8 cellular contexts compared by ENCODE assay signal in the genomic region with DNA sequence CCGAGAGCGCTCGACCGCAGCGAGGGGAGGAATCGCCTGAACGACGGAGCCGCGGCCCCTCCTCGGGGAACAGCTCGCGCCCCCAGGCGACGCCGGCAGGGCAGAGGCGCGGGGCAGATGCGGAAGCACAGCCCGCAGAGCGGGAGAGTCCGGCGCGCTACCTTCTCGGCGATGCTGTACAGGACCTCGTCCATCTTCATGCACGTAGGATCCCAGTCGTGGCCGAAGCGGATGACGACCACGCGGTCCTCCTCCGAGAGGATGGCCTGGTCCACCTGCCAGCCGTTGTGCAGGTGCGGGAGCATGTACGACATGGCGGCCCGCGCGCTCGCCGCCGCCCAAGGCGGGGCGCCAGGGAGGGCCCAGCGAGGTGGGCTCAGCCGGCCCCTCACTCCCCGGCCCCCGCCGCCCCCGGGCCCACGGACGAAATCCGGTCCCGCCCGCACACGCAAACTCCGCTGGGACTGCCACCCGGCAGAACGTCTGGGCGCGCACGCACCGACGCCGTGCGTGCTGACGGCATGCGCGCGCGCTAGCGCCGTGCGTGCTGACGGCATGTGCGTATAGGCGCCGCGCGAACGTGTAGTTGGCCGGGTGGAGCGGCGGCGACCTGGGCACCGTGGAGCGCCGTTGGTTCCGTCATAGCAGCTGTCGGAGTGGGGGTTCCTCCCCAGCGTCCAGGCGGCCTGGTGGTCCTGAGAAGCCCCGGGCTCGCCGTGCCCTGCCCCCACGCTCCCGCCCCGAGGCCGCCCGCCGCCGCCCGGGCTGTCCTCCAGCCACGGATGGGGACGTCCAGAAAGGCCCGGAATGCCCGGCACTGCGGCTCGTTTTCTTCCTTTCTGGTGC. TPM values are rescaled to one million over a fixed set of nuclear protein-coding genes. Genes with fewer than 3 reads are reported as not detected.
DNase-seq lines count a peak whose midpoint lies in the region; ATAC-seq, FAIRE-seq and TF ChIP-seq lines count a peak whose summit lies in the region.

A gene with protein sequence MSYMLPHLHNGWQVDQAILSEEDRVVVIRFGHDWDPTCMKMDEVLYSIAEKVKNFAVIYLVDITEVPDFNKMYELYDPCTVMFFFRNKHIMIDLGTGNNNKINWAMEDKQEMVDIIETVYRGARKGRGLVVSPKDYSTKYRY (minus strand): TSS at position 485 of the 846 bp plus-strand sequence. CDS start 171 bp downstream, at position 314.

- H3K4me3 Mint-ChIP-seq in IgD-negative memory B cell, result peak within 1 kb of the TSS; percentile 81 to 95 (median 92)
- peak within 1 kb of the TSS; percentile 94 to 95 for H3K4me3 Mint-ChIP-seq in activated T-cell treated with anti-CD3 and anti-CD28 coated beads, Interleukin-2, amount 50 U/mL, for 72 hours
- H3K4me3 Mint-ChIP-seq in naive B cell, result peak within 1 kb of the TSS; percentile 89 to 96 (median 92)
- peak within 1 kb of the TSS; percentile 92 for H3K4me3 Mint-ChIP-seq in stimulated activated memory B cell treated with anti-CD40 and anti-IgM and Interleukin-4, amounts not matched to agents 10 μg/mL and 1 μg/mL and 100 μg/mL, for 72 hours

- no peaks in the 10 kb centered on the region for H3K9me3 ChIP-seq in esophagus squamous epithelium

- H3K36me3 Mint-ChIP-seq in IgD-negative memory B cell, result peaks cover 1% of the 10 kb centered on the region
- peaks cover 8% of the 10 kb centered on the region in 2 donors for H3K36me3 Mint-ChIP-seq in activated T-cell treated with anti-CD3 and anti-CD28 coated beads, Interleukin-2, amount 50 U/mL, for 72 hours (ENCODE audit: insufficient read depth in 2 of 2)
- H3K36me3 Mint-ChIP-seq in naive B cell, result no peaks in the 10 kb centered on the region
- H3K36me3 Mint-ChIP-seq in stimulated activated memory B cell treated with anti-CD40 and anti-IgM and Interleukin-4, amounts not matched to agents 10 μg/mL and 1 μg/mL and 100 μg/mL, for 72 hours, result peaks cover 22% of the 10 kb centered on the region

- H3K27ac ChIP-seq in esophagus squamous epithelium, result peak within 1 kb of the TSS; percentile 93 to 99 (median 96)

- H3K4me1 ChIP-seq in esophagus squamous epithelium, result peaks cover 9 to 41% (median 16%) of the 10 kb centered on the region in 3 donors

- intact Hi-C loops in esophagus squamous epithelium (cut with DNase I), result no loop called here

- TF ChIP-seq CTCF in esophagus squamous epithelium (IDR thresholded peaks at IDR 0.05), result peak in 3 of 6 experiments; percentile 13 to 34 (median 22)

- FAIRE-seq in RCC 7860 (lab: Jason Lieb, UNC), result no peak

- peak in 2 of 4 donors; percentile 81 to 88 for TF ChIP-seq POLR2A in esophagus squamous epithelium (IDR thresholded peaks at IDR 0.05)

- H3K4me1 Mint-ChIP-seq in IgD-negative memory B cell (peaks cover 25 to 41% (median 25%) of the 10 kb centered on the region in 3 donors), naive B cell (peaks cover 21 to 40% (median 27%) of the 10 kb centered on the region in 3 donors)
- H3K4me1 Mint-ChIP-seq in activated T-cell treated with anti-CD3 and anti-CD28 coated beads, Interleukin-2, amount 50 U/mL, for 72 hours (ENCODE audit: low read depth), result peaks cover 47% of the 10 kb centered on the region
- peaks cover 45% of the 10 kb centered on the region for H3K4me1 Mint-ChIP-seq in stimulated activated memory B cell treated with anti-CD40 and anti-IgM and Interleukin-4, amounts not matched to agents 10 μg/mL and 1 μg/mL and 100 μg/mL, for 72 hours

- peak within 1 kb of the TSS; percentile 79 to 99 (median 90) for H3K4me3 ChIP-seq in esophagus squamous epithelium

- WGBS in esophagus squamous epithelium, 2 donors, result 0 to 1% methylated on average over 10 to 24 of the region's 112 CpGs

- H3K27me3 ChIP-seq in esophagus squamous epithelium, result no peaks in the 10 kb centered on the region

- peaks cover 0 to 25% (median 0%) of the 10 kb centered on the region in 3 donors for H3K36me3 ChIP-seq in esophagus squamous epithelium

- DNase-seq in DMS79 (lab: John Stamatoyannopoulos, UW) (peak; percentile 50), RCC 7860 (ENCODE audit: low spot score) (peak; percentile 63), esophagus squamous epithelium (lab: John Stamatoyannopoulos, UW) (peak; percentile 21), naive B cell (peak; percentile 85)
- DNase-seq in activated T-cell treated with anti-CD3 and anti-CD28 coated beads, Interleukin-2, amount 50 U/mL, for 72 hours, result peak; percentile 88 to 90

- H3K9me3 Mint-ChIP-seq in IgD-negative memory B cell (no peaks in the 10 kb centered on the region), naive B cell (no peaks in the 10 kb centered on the region)
- H3K9me3 Mint-ChIP-seq in activated T-cell treated with anti-CD3 and anti-CD28 coated beads, Interleukin-2, amount 50 U/mL, for 72 hours, result no peaks in the 10 kb centered on the region
- no peaks in the 10 kb centered on the region for H3K9me3 Mint-ChIP-seq in stimulated activated memory B cell treated with anti-CD40 and anti-IgM and Interleukin-4, amounts not matched to agents 10 μg/mL and 1 μg/mL and 100 μg/mL, for 72 hours

- ATAC-seq in GM21529 (IDR thresholded peaks at IDR 0.05; ENCODE audit: unreplicated experiment) (peak; percentile 96), naive B cell (ENCODE audit: low read depth in 2 of 2) (peak; percentile 92 to 93)
- peak; percentile 98 to 99 for ATAC-seq in activated T-cell treated with anti-CD3 and anti-CD28 coated beads, Interleukin-2, amount 50 U/mL, for 72 hours (replicated peaks in 1 of 2)
- peak; percentile 99 for ATAC-seq in stimulated activated memory B cell treated with anti-CD40 and anti-IgM and Interleukin-4, amounts not matched to agents 10 μg/mL and 1 μg/mL and 100 μg/mL, for 72 hours

- H3K27ac Mint-ChIP-seq in IgD-negative memory B cell (peak within 1 kb of the TSS; percentile 93 to 94 (median 94)), naive B cell (peak within 1 kb of the TSS; percentile 94 to 99 (median 97))
- peak within 1 kb of the TSS; percentile 96 for H3K27ac Mint-ChIP-seq in activated T-cell treated with anti-CD3 and anti-CD28 coated beads, Interleukin-2, amount 50 U/mL, for 72 hours
- H3K27ac Mint-ChIP-seq in stimulated activated memory B cell treated with anti-CD40 and anti-IgM and Interleukin-4, amounts not matched to agents 10 μg/mL and 1 μg/mL and 100 μg/mL, for 72 hours, result peak within 1 kb of the TSS; percentile 91

- H3K27me3 Mint-ChIP-seq in IgD-negative memory B cell (no peaks in the 10 kb centered on the region), naive B cell (no peaks in the 10 kb centered on the region)
- no peaks in the 10 kb centered on the region for H3K27me3 Mint-ChIP-seq in activated T-cell treated with anti-CD3 and anti-CD28 coated beads, Interleukin-2, amount 50 U/mL, for 72 hours (ENCODE audit: low read depth)
- no peaks in the 10 kb centered on the region for H3K27me3 Mint-ChIP-seq in stimulated activated memory B cell treated with anti-CD40 and anti-IgM and Interleukin-4, amounts not matched to agents 10 μg/mL and 1 μg/mL and 100 μg/mL, for 72 hours

RNA-seq across cellular contexts. Expression of the gene that starts here (rescaled TPM):
- polyA plus RNA-seq in IgD-negative memory B cell, result 222 TPM
- total RNA-seq in activated T-cell treated with anti-CD3 and anti-CD28 coated beads, Interleukin-2, amount 50 U/mL, for 72 hours, result 100 to 1,000 TPM in 1 of 2 donors, 10 to 100 TPM in 1; 92.9 to 105 TPM
- 10 to 100 TPM; 20.8 to 43.2 (median 32.5) TPM for total RNA-seq in esophagus squamous epithelium
- polyA plus RNA-seq in naive B cell (ENCODE audit: low read depth in 6 of 6), result 100 to 1,000 TPM; 192 to 253 (median 220) TPM

Comparison
In these comparisons a context has a peak if more than half of its experiments do, and no peak if none do; other contexts are left out.
1. Peak in every context shown above with its lines: DNase-seq, ATAC-seq, H3K4me3 ChIP-seq and H3K27ac ChIP-seq.
2. DNase-seq: peak in every context shown above with its lines; median percentile 89 in activated T-cell treated with anti-CD3 and anti-CD28 coated beads, Interleukin-2, amount 50 U/mL, for 72 hours; 85 in naive B cell; 63 in RCC 7860; 50 in DMS79; 21 in esophagus squamous epithelium.